ENCODE assay signal across 17 cellular contexts in the genomic region with DNA sequence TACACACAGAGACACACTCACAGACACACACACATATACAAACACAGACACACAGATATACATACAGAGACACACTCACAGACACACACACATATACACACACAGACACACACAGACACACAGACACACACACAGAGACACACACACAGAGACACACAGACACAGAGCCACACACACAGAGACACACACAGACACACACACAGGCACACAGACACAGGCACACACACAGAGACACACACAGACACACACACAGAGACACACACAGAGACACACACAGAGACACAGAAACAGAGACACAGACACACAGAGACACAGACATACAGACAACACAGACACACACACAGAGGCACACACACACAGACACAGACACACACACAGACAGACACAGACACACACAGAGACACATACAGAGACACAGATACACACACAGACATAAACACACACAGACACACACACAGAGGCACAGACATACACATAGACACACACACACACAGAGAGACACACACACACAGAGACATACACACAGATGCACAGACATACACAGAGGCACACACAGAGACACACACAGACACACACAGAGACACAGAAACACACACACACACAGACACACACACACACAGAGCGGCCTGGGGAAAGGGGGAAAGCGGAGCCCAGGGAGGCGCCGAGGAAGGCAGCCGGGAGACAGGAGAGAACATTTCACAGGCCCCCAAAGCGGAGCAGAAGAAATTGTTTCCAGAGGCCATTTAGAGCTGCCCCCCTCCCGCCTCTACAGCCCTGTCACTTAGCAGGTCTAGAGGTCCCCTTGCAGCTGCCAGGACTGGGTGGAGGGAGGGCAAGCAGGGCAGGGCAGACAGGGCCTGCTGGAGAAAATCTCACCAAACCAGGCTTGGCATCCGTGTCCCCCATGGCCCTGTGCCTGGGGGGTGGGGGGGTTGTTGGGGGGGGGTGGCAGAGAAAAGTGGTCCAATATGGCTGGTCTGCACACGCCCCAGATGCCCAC. TPM values are rescaled to one million over a fixed set of nuclear protein-coding genes. Genes with fewer than 3 reads are reported as not detected.
"Had no signal": no experiment of that assay in that cellular context is flagged by ENCODE, and none has a peak within 500 bp of the region (broad histone marks: within the 10 kb centered on the region; RNA-seq: fewer than 3 reads in every experiment).

No MANE protein-coding gene starts in this region.

- H3K27ac ChIP-seq: body of pancreas, coronary artery, foreskin keratinocyte, right lobe of liver, stomach, testis had no signal

- H3K27me3 ChIP-seq: body of pancreas, foreskin keratinocyte, right lobe of liver, testis had no signal

- H3K36me3 ChIP-seq: right lobe of liver, stomach had no signal

- H3K4me3 ChIP-seq: body of pancreas, coronary artery, right lobe of liver, stomach, testis had no signal

- H3K9me3 ChIP-seq: testis had no signal

- H3K4me1 ChIP-seq: foreskin keratinocyte, right lobe of liver, stomach had no signal

- DNase-seq: activated CD4-positive, alpha-beta memory T cell treated with anti-CD3 and anti-CD28 coated beads for 36 hours; activated CD4-positive, alpha-beta T cell treated with anti-CD3 and anti-CD28 coated beads for 36 hours; activated CD8-positive, alpha-beta memory T cell treated with anti-CD3 and anti-CD28 coated beads, Interleukin-2, amount 50 U/mL, for 48 hours; activated gamma-delta T cell; activated T-cell treated with anti-CD3 and anti-CD28 coated beads, Interleukin-2, amount 50 U/mL, for 72 hours; amniotic stem cell; body of pancreas; effector CD4-positive, alpha-beta T cell; foreskin keratinocyte; mesendoderm; natural killer cell; stomach; T-helper 17 cell; testis had no signal

- ATAC-seq: activated CD4-positive, alpha-beta T cell treated with anti-CD3 and anti-CD28 coated beads for 36 hours; activated naive CD4-positive, alpha-beta T cell treated with anti-CD3 and anti-CD28 coated beads, Interleukin-2, amount 50 U/mL, for 72 hours; activated T-cell treated with anti-CD3 and anti-CD28 coated beads, Interleukin-2, amount 50 U/mL, for 72 hours; body of pancreas; foreskin keratinocyte; right lobe of liver; T-helper 17 cell had no signal

RNA-seq across cellular contexts. Expression of a gene that starts 38.9 kb away (rescaled TPM):
- total RNA-seq: activated CD4-positive, alpha-beta memory T cell treated with anti-CD3 and anti-CD28 coated beads for 36 hours; activated CD4-positive, alpha-beta T cell treated with anti-CD3 and anti-CD28 coated beads for 36 hours; activated naive CD4-positive, alpha-beta T cell treated with anti-CD3 and anti-CD28 coated beads, Interleukin-2, amount 50 U/mL, for 72 hours; activated T-cell treated with anti-CD3 and anti-CD28 coated beads, Interleukin-2, amount 50 U/mL, for 72 hours; foreskin keratinocyte; natural killer cell; T-helper 17 cell had no signal
